ENCODE assay signal across 8 cellular contexts in genomic region chr10:31928531-31929259, GRCh38. TPM values are rescaled to one million over a fixed set of nuclear protein-coding genes. Genes with fewer than 3 reads are reported as not detected.
A peak's percentile ranks its signal among the peaks of the same experiment; 100 is the strongest.
DNase-seq lines count a peak whose midpoint lies in the region; ATAC-seq and TF ChIP-seq lines count a peak whose summit lies in the region.

Gene ARHGAP12, minus strand, starts transcription at chr10:31928831. Its CDS starts 19,976 bp downstream, at chr10:31908855.

- peak within 1 kb of the TSS; percentile 60 to 92 (median 88) for H3K4me3 ChIP-seq in esophagus squamous epithelium

- DNase-seq in COLO668 (lab: John Stamatoyannopoulos, UW; ENCODE audit: unreplicated experiment) (peak; percentile 85), OCI-M1 (lab: John Stamatoyannopoulos, UW) (peak; percentile 89), activated T-helper 1 cell treated with Interleukin-2 at 50 U/mL for 16 hours (ENCODE audit: low read depth) (peak; percentile 78), esophagus squamous epithelium (lab: John Stamatoyannopoulos, UW) (peak; percentile 38), myocyte (ENCODE audit: low read depth) (peak; percentile 89)
- DNase-seq in stimulated activated CD8-positive, alpha-beta memory T cell treated with anti-CD3 and anti-CD28 coated beads, Interleukin-7, amount 100 ng/mL, for 24 hours (ENCODE audit: low read depth), result peak; percentile 68

- H3K36me3 ChIP-seq in esophagus squamous epithelium, result no peaks in the 10 kb centered on the region

- TF ChIP-seq POLR2A in esophagus squamous epithelium (IDR thresholded peaks at IDR 0.05), result peak in 3 of 4 donors; percentile 77 to 97 (median 86)

- H3K9me3 ChIP-seq in esophagus squamous epithelium, result no peaks in the 10 kb centered on the region

- WGBS in esophagus squamous epithelium, 2 donors, result 0% methylated on average over 12 to 17 of the region's 99 CpGs

- intact Hi-C loops in esophagus squamous epithelium (cut with DNase I), result no loop called here

- peak; percentile 74 for ATAC-seq in GM19452 (IDR thresholded peaks at IDR 0.05; ENCODE audit: unreplicated experiment)
- ATAC-seq in HG03565 (IDR thresholded peaks at IDR 0.05; ENCODE audit: unreplicated experiment), result peak; percentile 54

- H3K27me3 ChIP-seq in esophagus squamous epithelium, result no peaks in the 10 kb centered on the region

- TF ChIP-seq CTCF in esophagus squamous epithelium (IDR thresholded peaks at IDR 0.05), result peak in 1 of 6 experiments; percentile 17

- H3K4me1 ChIP-seq in esophagus squamous epithelium, result peaks cover 9 to 46% (median 11%) of the 10 kb centered on the region in 3 donors

- H3K27ac ChIP-seq in esophagus squamous epithelium, result peak within 1 kb of the TSS; percentile 88 to 98 (median 96)

RNA-seq across cellular contexts. Expression of gene ARHGAP12, which starts in this region (rescaled TPM):
- total RNA-seq in esophagus squamous epithelium (10 to 100 TPM in 3 of 4 donors, 1 to 10 TPM in 1; 8.5 to 31.3 (median 16.9) TPM), myocyte (81.9 and 82.2 TPM in 2 replicates)
- 16.5 TPM for polyA plus RNA-seq in myocyte (2012)

Comparison
In these comparisons a context has a peak if more than half of its experiments do, and no peak if none do; other contexts are left out.
1. Peak in every context shown above with its lines: DNase-seq, ATAC-seq, H3K4me3 ChIP-seq and H3K27ac ChIP-seq.
2. DNase-seq: peak in every context shown above with its lines; median percentile 89 in OCI-M1; 89 in myocyte; 85 in COLO668; 78 in activated T-helper 1 cell treated with Interleukin-2 at 50 U/mL for 16 hours; 68 in stimulated activated CD8-positive, alpha-beta memory T cell treated with anti-CD3 and anti-CD28 coated beads, Interleukin-7, amount 100 ng/mL, for 24 hours; 38 in esophagus squamous epithelium.